ENCODE assay signal across 8 cellular contexts in genomic region chr4:6720202-6720699, GRCh38. TPM values are rescaled to one million over a fixed set of nuclear protein-coding genes. Genes with fewer than 3 reads are reported as not detected.
DNase-seq lines count a peak whose midpoint lies in the region; ATAC-seq, FAIRE-seq and TF ChIP-seq lines count a peak whose summit lies in the region.

No MANE protein-coding gene starts in this region.

- TF ChIP-seq POLR2A in GM12891 (IDR thresholded peaks at IDR 0.05; ENCODE audit: low read depth, low read length): no peak
- no peak for TF ChIP-seq POLR2A in sigmoid colon (IDR thresholded peaks at IDR 0.05)

- H3K27ac ChIP-seq in angular gyrus (ENCODE audit: low read depth, low read length) (peak overlapping the region; percentile 64), right atrium auricular region (no peak overlapping the region), sigmoid colon (no peak overlapping the region)

- DNase-seq in GM12891 (ENCODE audit: insufficient read length, low spot score): peak; percentile 85
- peak; percentile 57 for DNase-seq in NCI-H128 (lab: John Stamatoyannopoulos, UW; ENCODE audit: unreplicated experiment)
- DNase-seq in T1000 (lab: John Stamatoyannopoulos, UW): peak; percentile 62
- DNase-seq in right atrium auricular region (ENCODE audit: low spot score): peak; percentile 79
- DNase-seq in sigmoid colon: peak; percentile 88

- TF ChIP-seq EP300 in sigmoid colon (IDR thresholded peaks at IDR 0.05): no peak

- intact Hi-C loops in sigmoid colon (cut with DNase I): loop anchor here (1.0 kb wide), 1 partner anchor 154 kb away; no protein-coding TSS in a partner anchor

- H3K9me3 ChIP-seq in right atrium auricular region (no peaks in the 10 kb centered on the region), sigmoid colon (no peaks in the 10 kb centered on the region)

- H3K4me3 ChIP-seq in right atrium auricular region (no peak overlapping the region), sigmoid colon (no peak overlapping the region)

- FAIRE-seq in GM12891 (lab: Jason Lieb, UNC): peak; percentile 76

- peaks cover 0 to 31% of the 10 kb centered on the region in 2 donors for H3K4me1 ChIP-seq in right atrium auricular region
- H3K4me1 ChIP-seq in sigmoid colon: peaks cover 0 to 32% (median 28%) of the 10 kb centered on the region in 4 donors

- WGBS in sigmoid colon, 2 donors: 4% methylated on average over 14 of the region's 14 CpGs

- H3K27me3 ChIP-seq in right atrium auricular region (no peaks in the 10 kb centered on the region), sigmoid colon (no peaks in the 10 kb centered on the region)

- TF ChIP-seq CTCF in right atrium auricular region (IDR thresholded peaks at IDR 0.05): peak; percentile 94 to 95
- peak; percentile 91 to 95 (median 92) for TF ChIP-seq CTCF in sigmoid colon (IDR thresholded peaks at IDR 0.05)

- ATAC-seq in GM18511 (IDR thresholded peaks at IDR 0.05; ENCODE audit: unreplicated experiment) (no peak), GM21390 (IDR thresholded peaks at IDR 0.05; ENCODE audit: unreplicated experiment) (no peak)

- H3K36me3 ChIP-seq in right atrium auricular region: no peaks in the 10 kb centered on the region
- H3K36me3 ChIP-seq in sigmoid colon: no peaks in the 10 kb centered on the region

TF ChIP-seq in GM12891, 5 proteins besides CTCF, POLR2A, EP300 and RAD21:
- TF ChIP-seq POU2F2 (IDR thresholded peaks at IDR 0.05; ENCODE audit: low read depth, low read length) (no peak), TAF1 (IDR thresholded peaks at IDR 0.05; ENCODE audit: low read depth, low read length) (no peak), PAX5 (IDR thresholded peaks at IDR 0.05; ENCODE audit: insufficient read depth, low read length, severe bottlenecking) (peak; percentile 21), POLR2AphosphoS5 (IDR thresholded peaks at IDR 0.05; ENCODE audit: low read depth, low read length) (no peak), SPI1 (IDR thresholded peaks at IDR 0.05; ENCODE audit: low read depth, low read length) (no peak)

RNA-seq across cellular contexts. Expression of gene BLOC1S4, which starts 4.3 kb away (rescaled TPM):
- polyA plus RNA-seq in GM12891 (2012; ENCODE audit: low read depth, missing spikeins): 10.5 TPM
- total RNA-seq in right atrium auricular region (10 to 100 TPM in 1 of 2 donors, 1 to 10 TPM in 1; 8.4 to 17.4 TPM), sigmoid colon (10 to 100 TPM in 3 of 4 donors, 1 to 10 TPM in 1; 9.1 to 19.7 (median 14.6) TPM)
- 10 to 100 TPM; 12.4 to 14.1 (median 13.2) TPM for polyA plus RNA-seq in sigmoid colon

RNA-seq across cellular contexts. Expression of gene MRFAP1L1, which starts 10.6 kb away (rescaled TPM):
- 27.7 TPM for polyA plus RNA-seq in GM12891 (2012; ENCODE audit: low read depth, missing spikeins)
- total RNA-seq in right atrium auricular region: 10 to 100 TPM; 58.2 to 65.3 TPM
- total RNA-seq in sigmoid colon: 10 to 100 TPM; 53.5 to 82.8 (median 64.8) TPM
- 10 to 100 TPM; 40.7 to 49.0 (median 48.6) TPM for polyA plus RNA-seq in sigmoid colon

RNA-seq across cellular contexts. Expression of gene S100P, which starts 26.6 kb away (rescaled TPM):
- not detected for polyA plus RNA-seq in GM12891 (2012; ENCODE audit: low read depth, missing spikeins)
- total RNA-seq in right atrium auricular region (under 1 TPM in 1 of 2 donors, not detected in 1; 0.35 TPM), sigmoid colon (under 1 TPM in 1 of 4 donors, not detected in 3; 0.41 TPM)
- 100 to 1,000 TPM; 110 to 488 (median 396) TPM for polyA plus RNA-seq in sigmoid colon
